Comparison of ENCODE assay signal across 18 cellular contexts in genomic region chr7:79212334-79212733, GRCh38.
"Had no signal": no experiment of that assay in that cellular context is flagged by ENCODE, and none has a peak within 500 bp of the region (broad histone marks: within the 10 kb centered on the region; RNA-seq: fewer than 3 reads in every experiment).

No MANE protein-coding gene starts in this region.

- H3K27ac ChIP-seq: KMS-11, SJSA1, SK-N-MC had no signal

- DNase-seq: Kasumi-1; NCI-H1436; NCI-H187; NCI-H2081 treated with DMSO at 0.1 percent for 48 hours; NCI-H446; NCI-H510A; NCI-H524 treated with DMSO at 0.1 percent for 48 hours; NCI-H69; NCI-H774; NK-92 treated with Interleukin-12 subunit alpha and Interleukin-12 subunit beta, amount 100 ng/mL, for 24 hours; Right ventricle myocardium superior; RPMI8226; SIG-M5 had no signal

- H3K9me3 ChIP-seq: SJSA1 had no signal

- H3K27me3 ChIP-seq: SJSA1 had no signal

- H3K4me1 Mint-ChIP-seq: IgD-negative memory B cell had no signal

- ATAC-seq: K562 had no signal

- H3K4me3 ChIP-seq: K562, SJSA1, SK-N-MC had no signal

- H3K27me3 Mint-ChIP-seq: IgD-negative memory B cell had no signal

- H3K4me3 Mint-ChIP-seq: IgD-negative memory B cell had no signal

- H3K36me3 Mint-ChIP-seq: IgD-negative memory B cell had no signal

- H3K4me1 ChIP-seq: SJSA1 had no signal

- H3K27ac Mint-ChIP-seq: IgD-negative memory B cell had no signal

- H3K36me3 ChIP-seq: SJSA1 had no signal
